ENCODE assay signal across 8 cellular contexts in the genomic region with DNA sequence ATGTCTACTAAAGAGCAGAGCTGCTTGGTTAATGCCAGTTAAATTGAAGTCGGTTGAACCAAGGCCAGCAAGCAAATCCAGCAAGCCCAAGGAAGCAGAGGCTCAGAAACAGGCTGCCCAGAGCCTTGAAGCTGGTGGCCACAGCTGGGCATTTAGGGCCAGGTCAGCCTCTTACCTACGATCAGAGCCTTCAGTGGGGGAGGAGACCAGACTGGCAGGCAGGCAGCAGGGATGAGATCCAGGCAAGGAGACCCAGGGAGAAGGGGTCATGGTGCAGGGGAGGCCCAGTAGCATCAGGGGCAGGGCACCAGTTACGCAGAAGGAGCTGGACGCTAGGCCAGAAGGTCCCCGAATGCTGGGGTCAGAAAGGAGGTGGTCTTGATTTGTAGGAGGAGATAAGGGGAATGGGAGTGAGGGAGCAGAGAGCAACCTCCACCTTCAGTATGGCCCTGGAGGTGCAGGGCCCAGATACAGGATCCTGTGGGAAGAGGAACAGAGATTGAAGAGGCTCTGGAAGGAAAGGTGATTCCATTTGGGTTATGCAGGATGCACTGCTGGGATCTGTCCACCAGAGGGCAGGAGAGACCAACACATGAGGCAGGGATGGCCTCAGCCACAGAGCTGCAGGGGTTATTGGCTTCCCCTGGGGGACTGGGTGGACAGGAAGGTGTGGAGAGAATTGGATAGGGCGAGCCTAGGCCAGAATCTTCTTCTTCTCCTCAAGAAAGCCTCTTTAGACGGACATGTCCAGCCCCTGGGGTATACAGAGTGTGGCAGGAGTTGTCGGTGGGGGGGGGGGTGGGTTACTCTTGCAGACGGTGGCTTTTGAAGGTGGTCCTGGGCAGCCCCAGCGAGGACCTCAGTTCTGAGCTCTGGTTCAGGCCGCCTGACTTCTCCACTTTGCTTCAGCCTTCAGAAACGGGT.
DNase-seq lines count a peak whose midpoint lies in the region; ATAC-seq and TF ChIP-seq lines count a peak whose summit lies in the region.

No MANE protein-coding gene starts in this region.

- no peak overlapping the region for H3K27ac ChIP-seq in VCaP

- ATAC-seq in GM19452 (IDR thresholded peaks at IDR 0.05; ENCODE audit: unreplicated experiment), result peak; percentile 78
- ATAC-seq in GM21825 (IDR thresholded peaks at IDR 0.05; ENCODE audit: unreplicated experiment), result no peak

- H3K4me3 Mint-ChIP-seq in CD14-positive monocyte, result no peak overlapping the region
- H3K4me3 Mint-ChIP-seq in MCF 10A (ENCODE audit: unreplicated experiment), result no peak overlapping the region

- CTCF ChIA-PET in MCF 10A (lab: Yijun Ruan, JAX), result interaction anchor here (0.6 to 4.5 kb wide), 35 partner anchors 10 to 1899 kb away, joined by 3 to 32 read pairs (median 3); no protein-coding TSS in a partner anchor

- TF ChIP-seq CTCF in CD14-positive monocyte (IDR thresholded peaks at IDR 0.05) (peak; percentile 89), VCaP (conservative IDR thresholded peaks at IDR 0.05) (peak; percentile 95), MCF 10A (IDR thresholded peaks at IDR 0.05; ENCODE audit: unreplicated experiment) (peak; percentile 89)

- H3K4me1 Mint-ChIP-seq in CD14-positive monocyte (peaks cover 5% of the 10 kb centered on the region), MCF 10A (ENCODE audit: insufficient read depth, unreplicated experiment) (peaks cover 6% of the 10 kb centered on the region)

- POLR2A ChIA-PET in MCF 10A (lab: Yijun Ruan, JAX), result no interaction called here

- H3K27me3 Mint-ChIP-seq in CD14-positive monocyte (ENCODE audit: low read depth in 3 of 3) (peaks cover 13 to 23% (median 23%) of the 10 kb centered on the region in 3 donors), MCF 10A (ENCODE audit: insufficient read depth, unreplicated experiment) (peaks cover 89% of the 10 kb centered on the region)

- H3K36me3 Mint-ChIP-seq in CD14-positive monocyte (no peaks in the 10 kb centered on the region), MCF 10A (ENCODE audit: insufficient read depth, unreplicated experiment) (no peaks in the 10 kb centered on the region)

- no TSS peak for BruUV-seq in MCF 10A (replicated peaks; lab: Mats Ljungman, UMichigan)

- H3K27ac Mint-ChIP-seq in CD14-positive monocyte, result no peak overlapping the region
- H3K27ac Mint-ChIP-seq in MCF 10A (ENCODE audit: low read depth, unreplicated experiment), result no peak overlapping the region

- DNase-seq in CD14-positive monocyte (ENCODE audit: low spot score) (no peak), NCI-H1694 (lab: John Stamatoyannopoulos, UW) (peak; percentile 68), MCF 10A (ENCODE audit: unreplicated experiment) (peak; percentile 70), iris pigment epithelial cell (ENCODE audit: low read depth) (peak; percentile 47)
- peak; percentile 46 for DNase-seq in stimulated activated CD4-positive, alpha-beta T cell treated with anti-CD3 and anti-CD28 coated beads, Interleukin-1b, Interleukin-23, amount 100 ng/mL, for 48 hours

- no peaks in the 10 kb centered on the region for H3K9me3 Mint-ChIP-seq in CD14-positive monocyte
- H3K9me3 Mint-ChIP-seq in MCF 10A (ENCODE audit: unreplicated experiment), result no peaks in the 10 kb centered on the region

- intact Hi-C loops in CD14-positive monocyte (cut with micrococcal nuclease), result no loop called here
- intact Hi-C loops in MCF 10A (cut with micrococcal nuclease), result loop anchor here (1.0 to 5.0 kb wide), 3 partner anchors 458 to 1653 kb away; no protein-coding TSS in a partner anchor
